ENCODE assay signal across 19 cellular contexts in genomic region chr5:121937762-121938161, GRCh38. TPM values are rescaled to one million over a fixed set of nuclear protein-coding genes. Genes with fewer than 3 reads are reported as not detected.
A peak's percentile ranks its signal among the peaks of the same experiment; 100 is the strongest.
DNase-seq lines count a peak whose midpoint lies in the region; ATAC-seq, FAIRE-seq and TF ChIP-seq lines count a peak whose summit lies in the region.
"Had no signal": no experiment of that assay in that cellular context is flagged by ENCODE, and none has a peak within 500 bp of the region (broad histone marks: within the 10 kb centered on the region; RNA-seq: fewer than 3 reads in every experiment).

No MANE protein-coding gene starts in this region.

- no peaks in the 10 kb centered on the region for H3K4me1 ChIP-seq in astrocyte (ENCODE audit: insufficient read depth, low read length)
- H3K4me1 ChIP-seq in PC-3 (ENCODE audit: insufficient read depth, low read length): no peaks in the 10 kb centered on the region
- H3K4me1 ChIP-seq: Peyer's patch had no signal

- no peaks in the 10 kb centered on the region for H4K20me1 ChIP-seq in astrocyte (ENCODE audit: insufficient read depth, low read length)
- H4K20me1 ChIP-seq in PC-3 (ENCODE audit: low read length): no peaks in the 10 kb centered on the region

- H3F3A ChIP-seq in PC-3 (ENCODE audit: low read length, unreplicated experiment): no peaks in the 10 kb centered on the region

- TF ChIP-seq CTCF in astrocyte (IDR thresholded peaks at IDR 0.05; ENCODE audit: insufficient read depth, low read depth, low read length): no peak
- no peak for TF ChIP-seq CTCF in PC-3 (conservative IDR thresholded peaks at IDR 0.05; ENCODE audit: low read depth, low read length)

- POLR2A ChIA-PET in PC-3 (lab: Charles Lee; ENCODE audit: unreplicated experiment): no interaction called here

- no peaks in the 10 kb centered on the region for H3K79me2 ChIP-seq in astrocyte (ENCODE audit: insufficient read depth, low read length)
- no peaks in the 10 kb centered on the region for H3K79me2 ChIP-seq in PC-3 (ENCODE audit: low read length)

- intact Hi-C loops in PC-3 (cut with micrococcal nuclease): no loop called here

- no peak overlapping the region for H2AFZ ChIP-seq in astrocyte (ENCODE audit: low read depth, low read length)
- H2AFZ ChIP-seq in PC-3 (ENCODE audit: low read length): no peak overlapping the region

- no peak overlapping the region for H3K27ac Mint-ChIP-seq in astrocyte (ENCODE audit: unreplicated experiment)

- no peak overlapping the region for H3K9ac ChIP-seq in astrocyte (ENCODE audit: low read length)
- no peak overlapping the region for H3K9ac ChIP-seq in PC-3 (ENCODE audit: low read length)

- CTCF ChIA-PET in PC-3 (lab: Charles Lee): no interaction called here

- H3K4me1 Mint-ChIP-seq in astrocyte (ENCODE audit: low read depth, unreplicated experiment): no peaks in the 10 kb centered on the region

- H3K36me3 Mint-ChIP-seq in astrocyte (ENCODE audit: low read depth, unreplicated experiment): no peaks in the 10 kb centered on the region

- no peak overlapping the region for H3K4me3 ChIP-seq in astrocyte (ENCODE audit: insufficient read depth, low read depth, low read length)
- H3K4me3 ChIP-seq in PC-3 (ENCODE audit: low read length): no peak overlapping the region
- H3K4me3 ChIP-seq: MG63, Peyer's patch had no signal

- H3K4me3 Mint-ChIP-seq in astrocyte (ENCODE audit: unreplicated experiment): no peak overlapping the region

- H3K9me3 Mint-ChIP-seq in astrocyte (ENCODE audit: unreplicated experiment): no peaks in the 10 kb centered on the region

- FAIRE-seq in astrocyte (lab: Jason Lieb, UNC): no peak
- FAIRE-seq: GM12892 had no signal

- no peaks in the 10 kb centered on the region for H3K27me3 ChIP-seq in astrocyte (ENCODE audit: insufficient read depth, low read length)
- H3K27me3 ChIP-seq in PC-3 (ENCODE audit: low read length): no peaks in the 10 kb centered on the region
- H3K27me3 ChIP-seq: Peyer's patch had no signal

- H3K9me3 ChIP-seq in astrocyte (ENCODE audit: insufficient read depth, low read depth, low read length) (no peaks in the 10 kb centered on the region), PC-3 (ENCODE audit: low read length) (no peaks in the 10 kb centered on the region)
- H3K9me3 ChIP-seq: MG63, Peyer's patch had no signal

- H3K36me3 ChIP-seq in astrocyte (ENCODE audit: insufficient read depth, low read length) (no peaks in the 10 kb centered on the region), PC-3 (ENCODE audit: low read depth, low read length) (no peaks in the 10 kb centered on the region)
- H3K36me3 ChIP-seq: MG63, Peyer's patch had no signal

- ATAC-seq in PC-3 (no peak), GM18519 (IDR thresholded peaks at IDR 0.05; ENCODE audit: low FRiP score, unreplicated experiment) (no peak), GM19035 (IDR thresholded peaks at IDR 0.05; ENCODE audit: unreplicated experiment) (no peak)
- ATAC-seq: Right ventricle myocardium inferior had no signal

- H3K9me2 ChIP-seq in PC-3 (replicated peaks; ENCODE audit: low read length): no peaks in the 10 kb centered on the region

- no peak overlapping the region for H3K4me2 ChIP-seq in astrocyte (ENCODE audit: low read length)
- H3K4me2 ChIP-seq in PC-3 (ENCODE audit: low read length): no peak overlapping the region

- H3K27ac ChIP-seq in astrocyte (ENCODE audit: low read depth, low read length) (no peak overlapping the region), PC-3 (ENCODE audit: low read length) (no peak overlapping the region)
- H3K27ac ChIP-seq: Peyer's patch had no signal

- BruUV-seq in PC-3 (replicated peaks; lab: Mats Ljungman, UMichigan): no TSS peak

- no peaks in the 10 kb centered on the region for H3K27me3 Mint-ChIP-seq in astrocyte (ENCODE audit: low read depth, unreplicated experiment)

- DNase-seq in NCI-H748 (lab: John Stamatoyannopoulos, UW; ENCODE audit: unreplicated experiment): peak; percentile 28
- DNase-seq in NCI-H748 treated with DMSO at 0.1 percent for 48 hours (lab: John Stamatoyannopoulos, UW): no peak
- DNase-seq in astrocyte (ENCODE audit: low read depth): peak; percentile 64
- DNase-seq in fibroblast of gingiva (ENCODE audit: low read depth): peak; percentile 51
- DNase-seq in PC-3: no peak
- no peak for DNase-seq in OCI-M1 (lab: John Stamatoyannopoulos, UW)
- DNase-seq: C1 segment of cervical spinal cord, H7, Karpas-422, MG63, NCI-H1105, NCI-H187, NCI-H446, NCI-H82, Peyer's patch had no signal

RNA-seq across cellular contexts. Expression of gene SRFBP1, which starts 24.0 kb away (rescaled TPM):
- 15.4 and 17.0 TPM in 2 replicates for total RNA-seq in astrocyte
- 11.9 and 12.2 TPM in 2 replicates for total RNA-seq in PC-3 (2014; rRNA removed)

Comparison
In these comparisons a context has a peak if more than half of its experiments do, and no peak if none do; other contexts are left out.
1. DNase-seq: peak in NCI-H748 (single experiment), astrocyte (single experiment) and fibroblast of gingiva (single experiment); none in NCI-H748 treated with DMSO at 0.1 percent for 48 hours (single experiment), PC-3 (single experiment) and OCI-M1 (single experiment).